In genomic region chr7:140294454-140294853, GRCh38 we compare ENCODE assay signal across 16 cellular contexts.
"Had no signal": no experiment of that assay in that cellular context is flagged by ENCODE, and none has a peak within 500 bp of the region (broad histone marks: within the 10 kb centered on the region; RNA-seq: fewer than 3 reads in every experiment).

No MANE protein-coding gene starts in this region.

- H3K4me1 ChIP-seq: foreskin keratinocyte, lower lobe of right lung, right atrium auricular region, tibial nerve had no signal

- H3K27me3 ChIP-seq: cardiac muscle cell, foreskin keratinocyte, right atrium auricular region, tibial nerve had no signal

- H3K9me3 ChIP-seq: lower lobe of right lung, right atrium auricular region, tibial nerve had no signal

- ATAC-seq: activated CD8-positive, alpha-beta T cell treated with anti-CD3 and anti-CD28 coated beads for 36 hours; foreskin keratinocyte; left cardiac atrium; lower lobe of right lung; naive thymus-derived CD8-positive, alpha-beta T cell had no signal

- H3K4me3 ChIP-seq: cardiac muscle cell, lower lobe of right lung, right atrium auricular region, tibial nerve had no signal

- H3K36me3 ChIP-seq: cardiac muscle cell, lower lobe of right lung, right atrium auricular region, tibial nerve had no signal

- DNase-seq: activated CD4-positive, alpha-beta T cell treated with anti-CD3 and anti-CD28 coated beads for 4 hours; activated CD8-positive, alpha-beta memory T cell treated with anti-CD3 and anti-CD28 coated beads, Interleukin-2, amount 50 U/mL, for 4 hours; activated CD8-positive, alpha-beta T cell treated with anti-CD3 and anti-CD28 coated beads for 36 hours; activated naive CD4-positive, alpha-beta T cell treated with anti-CD3 and anti-CD28 coated beads, Interleukin-2, amount 10 ng/mL, durations not matched to agents 7 days and 5 days; foreskin keratinocyte; immature natural killer cell; left cardiac atrium; lower lobe of right lung; midbrain; naive thymus-derived CD8-positive, alpha-beta T cell; nucleus accumbens; small intestine; T1000 had no signal

- H3K27ac ChIP-seq: cardiac muscle cell, foreskin keratinocyte, lower lobe of right lung, right atrium auricular region, tibial nerve had no signal
